In genomic region chr18:74289946-74290478, GRCh38 we compare ENCODE assay signal across 2 cellular contexts.
TF ChIP-seq lines count a peak whose summit lies in the region.

No MANE protein-coding gene starts in this region.

TF ChIP-seq in A549, 52 proteins besides CTCF, POLR2A, EP300 and RAD21 (continued from another document):
- TF ChIP-seq, protein P1, sequence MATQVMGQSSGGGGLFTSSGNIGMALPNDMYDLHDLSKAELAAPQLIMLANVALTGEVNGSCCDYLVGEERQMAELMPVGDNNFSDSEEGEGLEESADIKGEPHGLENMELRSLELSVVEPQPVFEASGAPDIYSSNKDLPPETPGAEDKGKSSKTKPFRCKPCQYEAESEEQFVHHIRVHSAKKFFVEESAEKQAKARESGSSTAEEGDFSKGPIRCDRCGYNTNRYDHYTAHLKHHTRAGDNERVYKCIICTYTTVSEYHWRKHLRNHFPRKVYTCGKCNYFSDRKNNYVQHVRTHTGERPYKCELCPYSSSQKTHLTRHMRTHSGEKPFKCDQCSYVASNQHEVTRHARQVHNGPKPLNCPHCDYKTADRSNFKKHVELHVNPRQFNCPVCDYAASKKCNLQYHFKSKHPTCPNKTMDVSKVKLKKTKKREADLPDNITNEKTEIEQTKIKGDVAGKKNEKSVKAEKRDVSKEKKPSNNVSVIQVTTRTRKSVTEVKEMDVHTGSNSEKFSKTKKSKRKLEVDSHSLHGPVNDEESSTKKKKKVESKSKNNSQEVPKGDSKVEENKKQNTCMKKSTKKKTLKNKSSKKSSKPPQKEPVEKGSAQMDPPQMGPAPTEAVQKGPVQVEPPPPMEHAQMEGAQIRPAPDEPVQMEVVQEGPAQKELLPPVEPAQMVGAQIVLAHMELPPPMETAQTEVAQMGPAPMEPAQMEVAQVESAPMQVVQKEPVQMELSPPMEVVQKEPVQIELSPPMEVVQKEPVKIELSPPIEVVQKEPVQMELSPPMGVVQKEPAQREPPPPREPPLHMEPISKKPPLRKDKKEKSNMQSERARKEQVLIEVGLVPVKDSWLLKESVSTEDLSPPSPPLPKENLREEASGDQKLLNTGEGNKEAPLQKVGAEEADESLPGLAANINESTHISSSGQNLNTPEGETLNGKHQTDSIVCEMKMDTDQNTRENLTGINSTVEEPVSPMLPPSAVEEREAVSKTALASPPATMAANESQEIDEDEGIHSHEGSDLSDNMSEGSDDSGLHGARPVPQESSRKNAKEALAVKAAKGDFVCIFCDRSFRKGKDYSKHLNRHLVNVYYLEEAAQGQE (IDR thresholded peaks at IDR 0.05): no peak
- TF ChIP-seq HOXB13 (CRISPR knock-in tag; IDR thresholded peaks at IDR 0.05; ENCODE audit: low read depth): no peak
- TF ChIP-seq RARB (CRISPR knock-in tag; IDR thresholded peaks at IDR 0.05): no peak
- no peak for TF ChIP-seq CHD2 (IDR thresholded peaks at IDR 0.05; ENCODE audit: low read length, partially characterized antibody)
- TF ChIP-seq, protein P2, sequence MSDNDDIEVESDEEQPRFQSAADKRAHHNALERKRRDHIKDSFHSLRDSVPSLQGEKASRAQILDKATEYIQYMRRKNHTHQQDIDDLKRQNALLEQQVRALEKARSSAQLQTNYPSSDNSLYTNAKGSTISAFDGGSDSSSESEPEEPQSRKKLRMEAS (IDR thresholded peaks at IDR 0.05): no peak
- no peak for TF ChIP-seq SMC3 (IDR thresholded peaks at IDR 0.05)
TF ChIP-seq in A549: peak in this region for 0.

TF ChIP-seq in GM23338, 12 proteins besides CTCF, POLR2A, EP300 and RAD21 (continued from another document):
- TF ChIP-seq, protein P3, sequence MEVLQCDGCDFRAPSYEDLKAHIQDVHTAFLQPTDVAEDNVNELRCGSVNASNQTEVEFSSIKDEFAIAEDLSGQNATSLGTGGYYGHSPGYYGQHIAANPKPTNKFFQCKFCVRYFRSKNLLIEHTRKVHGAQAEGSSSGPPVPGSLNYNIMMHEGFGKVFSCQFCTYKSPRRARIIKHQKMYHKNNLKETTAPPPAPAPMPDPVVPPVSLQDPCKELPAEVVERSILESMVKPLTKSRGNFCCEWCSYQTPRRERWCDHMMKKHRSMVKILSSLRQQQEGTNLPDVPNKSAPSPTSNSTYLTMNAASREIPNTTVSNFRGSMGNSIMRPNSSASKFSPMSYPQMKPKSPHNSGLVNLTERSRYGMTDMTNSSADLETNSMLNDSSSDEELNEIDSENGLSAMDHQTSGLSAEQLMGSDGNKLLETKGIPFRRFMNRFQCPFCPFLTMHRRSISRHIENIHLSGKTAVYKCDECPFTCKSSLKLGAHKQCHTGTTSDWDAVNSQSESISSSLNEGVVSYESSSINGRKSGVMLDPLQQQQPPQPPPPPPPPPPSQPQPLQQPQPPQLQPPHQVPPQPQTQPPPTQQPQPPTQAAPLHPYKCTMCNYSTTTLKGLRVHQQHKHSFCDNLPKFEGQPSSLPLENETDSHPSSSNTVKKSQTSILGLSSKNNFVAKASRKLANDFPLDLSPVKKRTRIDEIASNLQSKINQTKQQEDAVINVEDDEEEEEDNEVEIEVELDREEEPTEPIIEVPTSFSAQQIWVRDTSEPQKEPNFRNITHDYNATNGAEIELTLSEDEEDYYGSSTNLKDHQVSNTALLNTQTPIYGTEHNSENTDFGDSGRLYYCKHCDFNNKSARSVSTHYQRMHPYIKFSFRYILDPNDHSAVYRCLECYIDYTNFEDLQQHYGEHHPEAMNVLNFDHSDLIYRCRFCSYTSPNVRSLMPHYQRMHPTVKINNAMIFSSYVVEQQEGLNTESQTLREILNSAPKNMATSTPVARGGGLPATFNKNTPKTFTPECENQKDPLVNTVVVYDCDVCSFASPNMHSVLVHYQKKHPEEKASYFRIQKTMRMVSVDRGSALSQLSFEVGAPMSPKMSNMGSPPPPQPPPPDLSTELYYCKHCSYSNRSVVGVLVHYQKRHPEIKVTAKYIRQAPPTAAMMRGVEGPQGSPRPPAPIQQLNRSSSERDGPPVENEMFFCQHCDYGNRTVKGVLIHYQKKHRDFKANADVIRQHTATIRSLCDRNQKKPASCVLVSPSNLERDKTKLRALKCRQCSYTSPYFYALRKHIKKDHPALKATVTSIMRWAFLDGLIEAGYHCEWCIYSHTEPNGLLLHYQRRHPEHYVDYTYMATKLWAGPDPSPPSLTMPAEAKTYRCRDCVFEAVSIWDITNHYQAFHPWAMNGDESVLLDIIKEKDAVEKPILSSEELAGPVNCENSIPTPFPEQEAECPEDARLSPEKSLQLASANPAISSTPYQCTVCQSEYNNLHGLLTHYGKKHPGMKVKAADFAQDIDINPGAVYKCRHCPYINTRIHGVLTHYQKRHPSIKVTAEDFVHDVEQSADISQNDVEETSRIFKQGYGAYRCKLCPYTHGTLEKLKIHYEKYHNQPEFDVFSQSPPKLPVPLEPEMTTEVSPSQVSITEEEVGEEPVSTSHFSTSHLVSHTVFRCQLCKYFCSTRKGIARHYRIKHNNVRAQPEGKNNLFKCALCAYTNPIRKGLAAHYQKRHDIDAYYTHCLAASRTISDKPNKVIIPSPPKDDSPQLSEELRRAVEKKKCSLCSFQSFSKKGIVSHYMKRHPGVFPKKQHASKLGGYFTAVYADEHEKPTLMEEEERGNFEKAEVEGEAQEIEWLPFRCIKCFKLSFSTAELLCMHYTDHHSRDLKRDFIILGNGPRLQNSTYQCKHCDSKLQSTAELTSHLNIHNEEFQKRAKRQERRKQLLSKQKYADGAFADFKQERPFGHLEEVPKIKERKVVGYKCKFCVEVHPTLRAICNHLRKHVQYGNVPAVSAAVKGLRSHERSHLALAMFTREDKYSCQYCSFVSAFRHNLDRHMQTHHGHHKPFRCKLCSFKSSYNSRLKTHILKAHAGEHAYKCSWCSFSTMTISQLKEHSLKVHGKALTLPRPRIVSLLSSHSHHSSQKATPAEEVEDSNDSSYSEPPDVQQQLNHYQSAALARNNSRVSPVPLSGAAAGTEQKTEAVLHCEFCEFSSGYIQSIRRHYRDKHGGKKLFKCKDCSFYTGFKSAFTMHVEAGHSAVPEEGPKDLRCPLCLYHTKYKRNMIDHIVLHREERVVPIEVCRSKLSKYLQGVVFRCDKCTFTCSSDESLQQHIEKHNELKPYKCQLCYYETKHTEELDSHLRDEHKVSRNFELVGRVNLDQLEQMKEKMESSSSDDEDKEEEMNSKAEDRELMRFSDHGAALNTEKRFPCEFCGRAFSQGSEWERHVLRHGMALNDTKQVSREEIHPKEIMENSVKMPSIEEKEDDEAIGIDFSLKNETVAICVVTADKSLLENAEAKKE (CRISPR knock-in tag; IDR thresholded peaks at IDR 0.05): no peak
- TF ChIP-seq, protein P1 (IDR thresholded peaks at IDR 0.05; ENCODE audit: unreplicated experiment): no peak
- TF ChIP-seq NANOG (IDR thresholded peaks at IDR 0.05; ENCODE audit: borderline replicate concordance) (no peak), EZH2phosphoT487 (IDR thresholded peaks at IDR 0.05; ENCODE audit: unreplicated experiment) (no peak), ZNF114 (CRISPR knock-in tag; IDR thresholded peaks at IDR 0.05) (no peak)
